ENCODE assay signal across 2 cellular contexts in the genomic region with DNA sequence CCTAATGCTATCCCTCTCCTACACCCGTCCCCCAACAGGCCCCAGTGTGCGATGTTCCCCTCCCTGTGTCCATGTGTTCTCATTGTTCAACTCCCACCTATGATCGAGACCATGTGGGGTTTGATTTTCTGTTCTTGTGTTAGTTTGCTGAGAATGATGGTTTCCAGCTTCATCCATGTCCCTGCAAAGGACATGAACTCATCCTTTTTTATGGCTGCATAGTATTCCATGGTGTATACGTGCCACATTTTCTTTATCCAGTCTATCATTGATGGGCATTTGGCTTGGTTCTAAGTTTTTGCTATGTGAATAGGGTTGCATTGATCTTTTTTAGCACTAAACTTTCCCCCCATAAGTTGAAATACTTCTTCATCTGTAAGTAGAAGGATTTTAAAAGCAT.
DNase-seq lines count a peak whose midpoint lies in the region; TF ChIP-seq lines count a peak whose summit lies in the region.
"Not testable (repeated sequence)": the region's sequence is repeated elsewhere in the genome, so short reads cannot be mapped to it uniquely, and the experiment has no call there.

No MANE protein-coding gene starts in this region.

- TF ChIP-seq CTCF in HEK293 (tag by site-specific recombination; IDR thresholded peaks at IDR 0.05); nephron progenitor cell (IDR thresholded peaks at IDR 0.05): not testable (repeated sequence)

- not testable (repeated sequence) for DNase-seq in nephron progenitor cell

- H3K9me3 ChIP-seq in HEK293 (ENCODE audit: control insufficient read depth, insufficient read depth, low read depth, low read length), result not testable (repeated sequence)

- H3K4me3 Mint-ChIP-seq in nephron progenitor cell, result not testable (repeated sequence)

- H3K4me1 Mint-ChIP-seq in nephron progenitor cell, result not testable (repeated sequence)

- H3K36me3 ChIP-seq in HEK293 (ENCODE audit: control insufficient read depth in 2 of 2, insufficient read depth in 1 of 2, low read length in 2 of 2), result not testable (repeated sequence)

- H3K27ac Mint-ChIP-seq in nephron progenitor cell, result peak overlapping the region; percentile 48

- CTCF ChIA-PET in HEK293 (lab: Yijun Ruan, JAX), result interaction anchor here (0.7 kb wide), 1 partner anchor 34 kb away, joined by 3 read pairs; no protein-coding TSS in a partner anchor

- not testable (repeated sequence) for H3K4me3 ChIP-seq in HEK293 (ENCODE audit: low read depth, low read length)

- POLR2A ChIA-PET in HEK293 (lab: Yijun Ruan, JAX), result not testable (repeated sequence)

- H3K27ac ChIP-seq in HEK293 (ENCODE audit: extremely low read depth, low read depth, low read length), result not testable (repeated sequence)

- H3K9me3 Mint-ChIP-seq in nephron progenitor cell, result not testable (repeated sequence)

- not testable (repeated sequence) for H3K4me1 ChIP-seq in HEK293 (ENCODE audit: control insufficient read depth, insufficient read depth, low read length)

- H3K27me3 Mint-ChIP-seq in nephron progenitor cell (ENCODE audit: low read depth, poor library complexity), result not testable (repeated sequence)

- not testable (repeated sequence) for H3K36me3 Mint-ChIP-seq in nephron progenitor cell (ENCODE audit: low read depth)

TF ChIP-seq in HEK293, 187 proteins besides CTCF, POLR2A, EP300 and RAD21:
- peak; percentile 90 for TF ChIP-seq ZNF146 (tag by site-specific recombination; IDR thresholded peaks at IDR 0.05)
